In the genomic region with DNA sequence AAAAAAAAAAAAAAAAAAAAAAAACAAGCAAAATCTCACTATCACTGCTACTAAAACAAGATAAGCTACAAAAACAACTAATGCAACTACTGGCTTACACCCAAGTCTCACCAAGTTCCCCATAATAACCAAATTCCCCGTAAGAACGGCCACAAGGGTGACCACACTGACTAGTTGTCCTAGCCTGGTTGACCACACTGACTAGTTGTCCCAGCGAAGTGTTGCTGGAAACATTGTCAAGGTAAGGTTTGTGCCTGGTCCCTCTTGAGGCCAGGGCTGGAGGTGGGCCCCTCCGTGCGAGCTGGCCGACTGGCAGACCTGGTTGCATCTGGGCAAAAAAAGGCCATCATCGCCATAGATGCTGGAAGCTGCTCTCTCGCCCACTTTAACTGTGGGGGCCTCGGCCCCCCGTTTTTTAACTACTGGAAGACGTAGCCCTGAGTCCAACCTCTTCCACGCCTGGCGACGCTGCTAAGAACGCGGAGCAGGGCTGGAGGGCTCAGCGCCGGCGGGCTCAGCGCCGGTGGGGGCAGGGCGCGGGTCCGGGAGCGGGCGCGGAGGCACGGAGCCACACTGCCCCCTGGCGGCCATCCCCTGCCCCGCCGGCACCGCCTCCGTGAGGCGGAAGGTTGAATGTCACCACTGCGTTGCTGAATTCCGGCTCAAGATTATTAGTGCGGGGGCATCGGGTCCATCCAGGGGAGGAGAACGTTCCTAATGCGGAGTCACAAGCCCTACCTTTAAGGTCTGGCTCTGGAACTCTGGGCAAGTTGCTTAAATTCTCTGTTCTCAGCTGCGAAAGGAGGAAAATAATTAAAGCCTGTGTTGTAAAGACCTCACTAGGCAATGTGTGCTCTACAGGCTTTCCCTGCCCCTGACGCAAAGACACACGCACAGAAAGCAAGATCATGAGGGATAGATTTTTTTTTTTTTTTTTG, we compare ENCODE assay signal across 1 cellular context.
A peak's percentile ranks its signal among the peaks of the same experiment; 100 is the strongest.
TF ChIP-seq lines count a peak whose summit lies in the region.

No MANE protein-coding gene starts in this region.

TF ChIP-seq in HepG2, 621 proteins besides CTCF, POLR2A, EP300 and RAD21 (continued from another document and continues in another):
- TF ChIP-seq, protein P1, sequence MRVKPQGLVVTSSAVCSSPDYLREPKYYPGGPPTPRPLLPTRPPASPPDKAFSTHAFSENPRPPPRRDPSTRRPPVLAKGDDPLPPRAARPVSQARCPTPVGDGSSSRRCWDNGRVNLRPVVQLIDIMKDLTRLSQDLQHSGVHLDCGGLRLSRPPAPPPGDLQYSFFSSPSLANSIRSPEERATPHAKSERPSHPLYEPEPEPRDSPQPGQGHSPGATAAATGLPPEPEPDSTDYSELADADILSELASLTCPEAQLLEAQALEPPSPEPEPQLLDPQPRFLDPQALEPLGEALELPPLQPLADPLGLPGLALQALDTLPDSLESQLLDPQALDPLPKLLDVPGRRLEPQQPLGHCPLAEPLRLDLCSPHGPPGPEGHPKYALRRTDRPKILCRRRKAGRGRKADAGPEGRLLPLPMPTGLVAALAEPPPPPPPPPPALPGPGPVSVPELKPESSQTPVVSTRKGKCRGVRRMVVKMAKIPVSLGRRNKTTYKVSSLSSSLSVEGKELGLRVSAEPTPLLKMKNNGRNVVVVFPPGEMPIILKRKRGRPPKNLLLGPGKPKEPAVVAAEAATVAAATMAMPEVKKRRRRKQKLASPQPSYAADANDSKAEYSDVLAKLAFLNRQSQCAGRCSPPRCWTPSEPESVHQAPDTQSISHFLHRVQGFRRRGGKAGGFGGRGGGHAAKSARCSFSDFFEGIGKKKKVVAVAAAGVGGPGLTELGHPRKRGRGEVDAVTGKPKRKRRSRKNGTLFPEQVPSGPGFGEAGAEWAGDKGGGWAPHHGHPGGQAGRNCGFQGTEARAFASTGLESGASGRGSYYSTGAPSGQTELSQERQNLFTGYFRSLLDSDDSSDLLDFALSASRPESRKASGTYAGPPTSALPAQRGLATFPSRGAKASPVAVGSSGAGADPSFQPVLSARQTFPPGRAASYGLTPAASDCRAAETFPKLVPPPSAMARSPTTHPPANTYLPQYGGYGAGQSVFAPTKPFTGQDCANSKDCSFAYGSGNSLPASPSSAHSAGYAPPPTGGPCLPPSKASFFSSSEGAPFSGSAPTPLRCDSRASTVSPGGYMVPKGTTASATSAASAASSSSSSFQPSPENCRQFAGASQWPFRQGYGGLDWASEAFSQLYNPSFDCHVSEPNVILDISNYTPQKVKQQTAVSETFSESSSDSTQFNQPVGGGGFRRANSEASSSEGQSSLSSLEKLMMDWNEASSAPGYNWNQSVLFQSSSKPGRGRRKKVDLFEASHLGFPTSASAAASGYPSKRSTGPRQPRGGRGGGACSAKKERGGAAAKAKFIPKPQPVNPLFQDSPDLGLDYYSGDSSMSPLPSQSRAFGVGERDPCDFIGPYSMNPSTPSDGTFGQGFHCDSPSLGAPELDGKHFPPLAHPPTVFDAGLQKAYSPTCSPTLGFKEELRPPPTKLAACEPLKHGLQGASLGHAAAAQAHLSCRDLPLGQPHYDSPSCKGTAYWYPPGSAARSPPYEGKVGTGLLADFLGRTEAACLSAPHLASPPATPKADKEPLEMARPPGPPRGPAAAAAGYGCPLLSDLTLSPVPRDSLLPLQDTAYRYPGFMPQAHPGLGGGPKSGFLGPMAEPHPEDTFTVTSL (CRISPR knock-in tag; IDR thresholded peaks at IDR 0.05; ENCODE audit: borderline replicate concordance) = no peak
- no peak for TF ChIP-seq THYN1 (CRISPR knock-in tag; IDR thresholded peaks at IDR 0.05; ENCODE audit: borderline replicate concordance, low read depth)
- no peak for TF ChIP-seq POLR2AphosphoS5 (IDR thresholded peaks at IDR 0.05; ENCODE audit: low read depth, low read length)
- no peak for TF ChIP-seq ZNF777 (CRISPR knock-in tag; IDR thresholded peaks at IDR 0.05)
- TF ChIP-seq ZNF567 (CRISPR knock-in tag; IDR thresholded peaks at IDR 0.05; ENCODE audit: borderline replicate concordance) = peak; percentile 50; the same call in 1 of the 2 replicates
- TF ChIP-seq ZNF883 (CRISPR knock-in tag; IDR thresholded peaks at IDR 0.05; ENCODE audit: not compliant biosample characterization) = no peak
- TF ChIP-seq, protein P2, sequence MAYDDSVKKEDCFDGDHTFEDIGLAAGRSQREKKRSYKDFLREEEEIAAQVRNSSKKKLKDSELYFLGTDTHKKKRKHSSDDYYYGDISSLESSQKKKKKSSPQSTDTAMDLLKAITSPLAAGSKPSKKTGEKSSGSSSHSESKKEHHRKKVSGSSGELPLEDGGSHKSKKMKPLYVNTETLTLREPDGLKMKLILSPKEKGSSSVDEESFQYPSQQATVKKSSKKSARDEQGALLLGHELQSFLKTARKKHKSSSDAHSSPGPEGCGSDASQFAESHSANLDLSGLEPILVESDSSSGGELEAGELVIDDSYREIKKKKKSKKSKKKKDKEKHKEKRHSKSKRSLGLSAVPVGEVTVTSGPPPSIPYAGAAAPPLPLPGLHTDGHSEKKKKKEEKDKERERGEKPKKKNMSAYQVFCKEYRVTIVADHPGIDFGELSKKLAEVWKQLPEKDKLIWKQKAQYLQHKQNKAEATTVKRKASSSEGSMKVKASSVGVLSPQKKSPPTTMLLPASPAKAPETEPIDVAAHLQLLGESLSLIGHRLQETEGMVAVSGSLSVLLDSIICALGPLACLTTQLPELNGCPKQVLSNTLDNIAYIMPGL (CRISPR knock-in tag; IDR thresholded peaks at IDR 0.05; ENCODE audit: borderline replicate concordance in 1 of 2, low read depth in 1 of 2) = peak; percentile 91 to 94
- no peak for TF ChIP-seq ETV6 (CRISPR knock-in tag; conservative IDR thresholded peaks at IDR 0.05)
- no peak for TF ChIP-seq REXO4 (CRISPR knock-in tag; IDR thresholded peaks at IDR 0.05; ENCODE audit: borderline replicate concordance)
- no peak for TF ChIP-seq EZH2 (conservative IDR thresholded peaks at IDR 0.05; ENCODE audit: low read depth, low read length)
- TF ChIP-seq, protein P3, sequence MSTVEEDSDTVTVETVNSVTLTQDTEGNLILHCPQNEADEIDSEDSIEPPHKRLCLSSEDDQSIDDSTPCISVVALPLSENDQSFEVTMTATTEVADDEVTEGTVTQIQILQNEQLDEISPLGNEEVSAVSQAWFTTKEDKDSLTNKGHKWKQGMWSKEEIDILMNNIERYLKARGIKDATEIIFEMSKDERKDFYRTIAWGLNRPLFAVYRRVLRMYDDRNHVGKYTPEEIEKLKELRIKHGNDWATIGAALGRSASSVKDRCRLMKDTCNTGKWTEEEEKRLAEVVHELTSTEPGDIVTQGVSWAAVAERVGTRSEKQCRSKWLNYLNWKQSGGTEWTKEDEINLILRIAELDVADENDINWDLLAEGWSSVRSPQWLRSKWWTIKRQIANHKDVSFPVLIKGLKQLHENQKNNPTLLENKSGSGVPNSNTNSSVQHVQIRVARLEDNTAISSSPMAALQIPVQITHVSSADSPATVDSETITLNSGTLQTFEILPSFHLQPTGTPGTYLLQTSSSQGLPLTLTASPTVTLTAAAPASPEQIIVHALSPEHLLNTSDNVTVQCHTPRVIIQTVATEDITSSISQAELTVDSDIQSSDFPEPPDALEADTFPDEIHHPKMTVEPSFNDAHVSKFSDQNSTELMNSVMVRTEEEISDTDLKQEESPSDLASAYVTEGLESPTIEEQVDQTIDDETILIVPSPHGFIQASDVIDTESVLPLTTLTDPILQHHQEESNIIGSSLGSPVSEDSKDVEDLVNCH (CRISPR knock-in tag; IDR thresholded peaks at IDR 0.05) = no peak
- TF ChIP-seq SNAPC2 (CRISPR knock-in tag; IDR thresholded peaks at IDR 0.05) = no peak
- 0 out of 2 replicates have a peak, but pooled peaks have one; percentile 41 for TF ChIP-seq MXD4 (CRISPR knock-in tag; IDR thresholded peaks at IDR 0.05)
- TF ChIP-seq, protein P4, sequence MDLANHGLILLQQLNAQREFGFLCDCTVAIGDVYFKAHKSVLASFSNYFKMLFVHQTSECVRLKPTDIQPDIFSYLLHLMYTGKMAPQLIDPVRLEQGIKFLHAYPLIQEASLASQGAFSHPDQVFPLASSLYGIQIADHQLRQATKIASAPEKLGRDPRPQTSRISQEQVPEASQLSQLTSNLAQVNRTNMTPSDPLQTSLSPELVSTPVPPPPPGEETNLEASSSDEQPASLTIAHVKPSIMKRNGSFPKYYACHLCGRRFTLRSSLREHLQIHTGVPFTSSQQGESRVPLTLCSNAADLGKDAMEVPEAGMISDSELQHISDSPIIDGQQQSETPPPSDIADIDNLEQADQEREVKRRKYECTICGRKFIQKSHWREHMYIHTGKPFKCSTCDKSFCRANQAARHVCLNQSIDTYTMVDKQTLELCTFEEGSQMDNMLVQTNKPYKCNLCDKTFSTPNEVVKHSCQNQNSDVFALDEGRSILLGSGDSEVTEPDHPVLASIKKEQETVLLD (CRISPR knock-in tag; IDR thresholded peaks at IDR 0.05; ENCODE audit: low read depth) = no peak
- TF ChIP-seq SIX1 (CRISPR knock-in tag; IDR thresholded peaks at IDR 0.05; ENCODE audit: borderline replicate concordance) = no peak
- TF ChIP-seq RARA (CRISPR knock-in tag; IDR thresholded peaks at IDR 0.05) = no peak
- TF ChIP-seq ZNF460 (CRISPR knock-in tag; IDR thresholded peaks at IDR 0.05; ENCODE audit: borderline replicate concordance) = no peak
- no peak for TF ChIP-seq TOPORS (CRISPR knock-in tag; IDR thresholded peaks at IDR 0.05)
- peak; percentile 22 for TF ChIP-seq IKZF4 (CRISPR knock-in tag; IDR thresholded peaks at IDR 0.05; ENCODE audit: borderline replicate concordance, low read depth, not compliant biosample characterization)
- no peak for TF ChIP-seq NONO (IDR thresholded peaks at IDR 0.05)
- peak; percentile 63; the same call in 1 of the 2 replicates for TF ChIP-seq NONO (CRISPR knock-in tag; conservative IDR thresholded peaks at IDR 0.05)
- TF ChIP-seq, protein P5, sequence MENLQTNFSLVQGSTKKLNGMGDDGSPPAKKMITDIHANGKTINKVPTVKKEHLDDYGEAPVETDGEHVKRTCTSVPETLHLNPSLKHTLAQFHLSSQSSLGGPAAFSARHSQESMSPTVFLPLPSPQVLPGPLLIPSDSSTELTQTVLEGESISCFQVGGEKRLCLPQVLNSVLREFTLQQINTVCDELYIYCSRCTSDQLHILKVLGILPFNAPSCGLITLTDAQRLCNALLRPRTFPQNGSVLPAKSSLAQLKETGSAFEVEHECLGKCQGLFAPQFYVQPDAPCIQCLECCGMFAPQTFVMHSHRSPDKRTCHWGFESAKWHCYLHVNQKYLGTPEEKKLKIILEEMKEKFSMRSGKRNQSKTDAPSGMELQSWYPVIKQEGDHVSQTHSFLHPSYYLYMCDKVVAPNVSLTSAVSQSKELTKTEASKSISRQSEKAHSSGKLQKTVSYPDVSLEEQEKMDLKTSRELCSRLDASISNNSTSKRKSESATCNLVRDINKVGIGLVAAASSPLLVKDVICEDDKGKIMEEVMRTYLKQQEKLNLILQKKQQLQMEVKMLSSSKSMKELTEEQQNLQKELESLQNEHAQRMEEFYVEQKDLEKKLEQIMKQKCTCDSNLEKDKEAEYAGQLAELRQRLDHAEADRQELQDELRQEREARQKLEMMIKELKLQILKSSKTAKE (CRISPR knock-in tag; IDR thresholded peaks at IDR 0.05; ENCODE audit: borderline replicate concordance) = no peak
- TF ChIP-seq FOXM1 (CRISPR knock-in tag; IDR thresholded peaks at IDR 0.05) = no peak
- TF ChIP-seq SSRP1 (CRISPR knock-in tag; IDR thresholded peaks at IDR 0.05) = no peak
- TF ChIP-seq ZNF775 (CRISPR knock-in tag; IDR thresholded peaks at IDR 0.05; ENCODE audit: borderline replicate concordance) = no peak
- TF ChIP-seq TBX3 (IDR thresholded peaks at IDR 0.05; ENCODE audit: borderline replicate concordance) = no peak
- no peak for TF ChIP-seq SMARCE1 (IDR thresholded peaks at IDR 0.05; ENCODE audit: borderline replicate concordance)
- TF ChIP-seq SP4 (CRISPR knock-in tag; IDR thresholded peaks at IDR 0.05) = peak; percentile 43; the same call in 1 of the 2 replicates
- TF ChIP-seq ZNF484 (CRISPR knock-in tag; IDR thresholded peaks at IDR 0.05; ENCODE audit: borderline replicate concordance, low read depth) = no peak
- TF ChIP-seq CBX2 (IDR thresholded peaks at IDR 0.05; ENCODE audit: low read depth, low read length) = no peak
- no peak for TF ChIP-seq CBX2 (CRISPR knock-in tag; IDR thresholded peaks at IDR 0.05; ENCODE audit: low read depth)
- no peak for TF ChIP-seq MED13 (CRISPR knock-in tag; IDR thresholded peaks at IDR 0.05)
- TF ChIP-seq MTF2 (CRISPR knock-in tag; IDR thresholded peaks at IDR 0.05; ENCODE audit: borderline replicate concordance) = no peak
- no peak for TF ChIP-seq CREB1 (IDR thresholded peaks at IDR 0.05)
- no peak for TF ChIP-seq CREB1 (CRISPR knock-in tag; IDR thresholded peaks at IDR 0.05)
- TF ChIP-seq, protein P6, sequence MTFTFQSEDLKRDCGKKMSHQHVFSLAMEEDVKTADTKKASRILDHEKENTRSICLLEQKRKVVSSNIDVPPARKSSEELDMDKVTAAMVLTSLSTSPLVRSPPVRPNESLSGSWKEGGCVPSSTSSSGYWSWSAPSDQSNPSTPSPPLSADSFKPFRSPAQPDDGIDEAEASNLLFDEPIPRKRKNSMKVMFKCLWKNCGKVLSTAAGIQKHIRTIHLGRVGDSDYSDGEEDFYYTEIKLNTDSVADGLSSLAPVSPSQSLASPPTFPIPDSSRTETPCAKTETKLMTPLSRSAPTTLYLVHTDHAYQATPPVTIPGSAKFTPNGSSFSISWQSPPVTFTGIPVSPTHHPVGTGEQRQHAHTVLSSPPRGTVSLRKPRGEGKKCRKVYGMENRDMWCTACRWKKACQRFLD (CRISPR knock-in tag; IDR thresholded peaks at IDR 0.05; ENCODE audit: borderline replicate concordance) = no peak
- no peak for TF ChIP-seq ERF (CRISPR knock-in tag; IDR thresholded peaks at IDR 0.05)
- TF ChIP-seq DMAP1 (CRISPR knock-in tag; IDR thresholded peaks at IDR 0.05) = no peak
- no peak for TF ChIP-seq ZSCAN21 (CRISPR knock-in tag; IDR thresholded peaks at IDR 0.05; ENCODE audit: borderline replicate concordance)
- TF ChIP-seq, protein P7, sequence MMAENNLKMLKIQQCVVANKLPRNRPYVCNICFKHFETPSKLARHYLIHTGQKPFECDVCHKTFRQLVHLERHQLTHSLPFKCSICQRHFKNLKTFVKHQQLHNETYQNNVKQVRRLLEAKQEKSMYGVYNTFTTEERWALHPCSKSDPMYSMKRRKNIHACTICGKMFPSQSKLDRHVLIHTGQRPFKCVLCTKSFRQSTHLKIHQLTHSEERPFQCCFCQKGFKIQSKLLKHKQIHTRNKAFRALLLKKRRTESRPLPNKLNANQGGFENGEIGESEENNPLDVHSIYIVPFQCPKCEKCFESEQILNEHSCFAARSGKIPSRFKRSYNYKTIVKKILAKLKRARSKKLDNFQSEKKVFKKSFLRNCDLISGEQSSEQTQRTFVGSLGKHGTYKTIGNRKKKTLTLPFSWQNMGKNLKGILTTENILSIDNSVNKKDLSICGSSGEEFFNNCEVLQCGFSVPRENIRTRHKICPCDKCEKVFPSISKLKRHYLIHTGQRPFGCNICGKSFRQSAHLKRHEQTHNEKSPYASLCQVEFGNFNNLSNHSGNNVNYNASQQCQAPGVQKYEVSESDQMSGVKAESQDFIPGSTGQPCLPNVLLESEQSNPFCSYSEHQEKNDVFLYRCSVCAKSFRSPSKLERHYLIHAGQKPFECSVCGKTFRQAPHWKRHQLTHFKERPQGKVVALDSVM (CRISPR knock-in tag; IDR thresholded peaks at IDR 0.05) = no peak; the same call in 1 of the 2 replicates
- TF ChIP-seq CHD2 (IDR thresholded peaks at IDR 0.05; ENCODE audit: low read depth, low read length) = no peak
- peak; percentile 79; the same call in 1 of the 2 replicates for TF ChIP-seq HOXA3 (CRISPR knock-in tag; IDR thresholded peaks at IDR 0.05)
